8 cellular contexts compared by ENCODE assay signal in the genomic region with DNA sequence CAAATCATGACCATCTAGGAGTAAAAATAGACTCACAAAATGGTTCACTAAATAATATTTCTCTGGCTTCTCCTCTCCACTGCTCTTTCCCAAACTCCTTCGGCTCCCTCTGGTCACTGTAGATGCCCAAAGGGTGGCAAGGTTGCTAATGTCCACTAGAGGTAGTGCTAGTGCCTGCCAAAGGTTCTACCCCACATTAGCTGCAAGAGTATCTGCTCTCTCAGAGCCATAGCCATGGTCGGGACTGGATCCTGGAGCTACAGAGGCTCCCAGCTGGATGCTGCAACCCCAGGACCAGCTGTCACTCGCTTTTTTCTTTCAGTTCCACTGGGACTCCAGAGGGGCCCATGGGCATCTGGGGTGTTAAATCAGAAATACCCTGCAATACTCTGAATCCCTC. TPM values are rescaled to one million over a fixed set of nuclear protein-coding genes. Genes with fewer than 3 reads are reported as not detected.
DNase-seq lines count a peak whose midpoint lies in the region; ATAC-seq, FAIRE-seq and TF ChIP-seq lines count a peak whose summit lies in the region.

No MANE protein-coding gene starts in this region.

- H3K27ac ChIP-seq in A549 (no peak overlapping the region), PC-3 (ENCODE audit: low read length) (no peak overlapping the region), ascending aorta (no peak overlapping the region)

- TF ChIP-seq EP300 in A549 (IDR thresholded peaks at IDR 0.05): no peak

- H3K9ac ChIP-seq in PC-3 (ENCODE audit: low read length): no peak overlapping the region

- H3K9me2 ChIP-seq in PC-3 (replicated peaks; ENCODE audit: low read length): no peaks in the 10 kb centered on the region

- peak; percentile 25 to 48; a peak in 3 of 5 replicates for TF ChIP-seq RAD21 in A549 (conservative IDR thresholded peaks at IDR 0.05 in 1 of 2, IDR thresholded peaks at IDR 0.05 in 1 of 2)

- H3K9me3 ChIP-seq in A549: no peaks in the 10 kb centered on the region
- no peaks in the 10 kb centered on the region for H3K9me3 ChIP-seq in PC-3 (ENCODE audit: low read length)
- no peaks in the 10 kb centered on the region for H3K9me3 ChIP-seq in ascending aorta

- no peaks in the 10 kb centered on the region for H3F3A ChIP-seq in PC-3 (ENCODE audit: low read length, unreplicated experiment)

- 31% methylated on average over 3 of the region's 3 CpGs for WGBS in A549 (ENCODE audit: missing lambda C conversion rate)

- H3K4me1 ChIP-seq in A549 (no peaks in the 10 kb centered on the region), PC-3 (ENCODE audit: insufficient read depth, low read length) (no peaks in the 10 kb centered on the region), ascending aorta (no peaks in the 10 kb centered on the region)

- no peak overlapping the region for H2AFZ ChIP-seq in PC-3 (ENCODE audit: low read length)

- no peaks in the 10 kb centered on the region for H4K20me1 ChIP-seq in PC-3 (ENCODE audit: low read length)

- H3K4me2 ChIP-seq in A549: no peak overlapping the region
- H3K4me2 ChIP-seq in PC-3 (ENCODE audit: low read length): no peak overlapping the region

- intact Hi-C loops in PC-3 (cut with micrococcal nuclease) (loop anchor here (5.0 to 10.0 kb wide), 2 partner anchors 92 to 245 kb away; no protein-coding TSS in a partner anchor), ascending aorta (cut with DNase I) (no loop called here)

- H3K36me3 ChIP-seq in PC-3 (ENCODE audit: low read depth, low read length) (no peaks in the 10 kb centered on the region), ascending aorta (no peaks in the 10 kb centered on the region)

- POLR2A ChIA-PET in A549 (lab: Yijun Ruan, JAX) (no interaction called here), PC-3 (lab: Charles Lee; ENCODE audit: unreplicated experiment) (interaction anchor here (0.5 kb wide), 1 partner anchor 95 kb away, joined by 4 read pairs; the partner anchor contains the start of gene EIF2B5)

- TF ChIP-seq CTCF in A549 (IDR thresholded peaks at IDR 0.05): peak; percentile 37; the same call in 2 of the 3 replicates
- TF ChIP-seq CTCF in GM12873 (IDR thresholded peaks at IDR 0.05; ENCODE audit: insufficient read depth, low read depth, low read length, missing control alignments): peak; percentile 20
- TF ChIP-seq CTCF in PC-3 (conservative IDR thresholded peaks at IDR 0.05; ENCODE audit: low read depth, low read length): peak; percentile 71
- TF ChIP-seq CTCF in ascending aorta (IDR thresholded peaks at IDR 0.05): peak in 1 of 3 experiments; percentile 19

- H3K27me3 ChIP-seq in PC-3 (ENCODE audit: low read length) (no peaks in the 10 kb centered on the region; the same call in 1 of the 2 replicates), ascending aorta (no peaks in the 10 kb centered on the region)

- peak; percentile 95 to 98 for ATAC-seq in A549
- peak; percentile 99 for ATAC-seq in PC-3
- no peak for ATAC-seq in GM21737 (IDR thresholded peaks at IDR 0.05; ENCODE audit: unreplicated experiment)

- no peak for FAIRE-seq in A549 (lab: Jason Lieb, UNC)

- no peak for TF ChIP-seq POLR2A in A549 (IDR thresholded peaks at IDR 0.05; ENCODE audit: low read length)

- CTCF ChIA-PET in A549 (lab: Yijun Ruan, JAX): interaction anchor here (0.9 to 1.3 kb wide), 6 partner anchors 18 to 247 kb away, joined by 3 to 7 read pairs (median 3); partner anchors contain the start of gene EIF2B5
- CTCF ChIA-PET in PC-3 (lab: Charles Lee): interaction anchor here (0.6 to 1.3 kb wide), 4 partner anchors 18 to 689 kb away, joined by 3 to 6 read pairs (median 4); partner anchors contain the start of gene EIF2B5

- DNase-seq in A549 (ENCODE audit: low read depth in 1 of 2, low spot score in 1 of 2) (peak; percentile 34 to 45), PC-3 (peak; percentile 67), fibroblast of peridontal ligament (ENCODE audit: extremely low read depth) (peak; percentile 23), ascending aorta (ENCODE audit: low spot score in 2 of 2) (no peak), T-helper 2 cell (no peak), NCI-H1417 treated with DMSO at 0.1 percent for 48 hours (lab: John Stamatoyannopoulos, UW) (no peak)

- H3K79me2 ChIP-seq in PC-3 (ENCODE audit: low read length): no peaks in the 10 kb centered on the region

- H3K4me3 ChIP-seq in A549 (no peak overlapping the region), PC-3 (ENCODE audit: low read length) (no peak overlapping the region), ascending aorta (no peak overlapping the region)

- BruUV-seq in PC-3 (replicated peaks; lab: Mats Ljungman, UMichigan): no TSS peak

TF ChIP-seq in A549, 52 proteins besides CTCF, POLR2A, EP300 and RAD21:
- TF ChIP-seq REST (IDR thresholded peaks at IDR 0.05): no peak
- TF ChIP-seq SMC3 (IDR thresholded peaks at IDR 0.05): peak; percentile 35; the same call in 1 of the 3 replicates

RNA-seq across cellular contexts. Expression of gene HTR3D, which starts 8.5 kb away (rescaled TPM):
- not detected in 2 replicates for polyA plus RNA-seq in A549 (2011; rRNA removed)
- polyA plus RNA-seq in A549 (2012; cell fraction: cytosol; rRNA removed): not detected in 2 replicates
- not detected in 2 replicates for polyA plus RNA-seq in A549 (2012; cell fraction: nucleus; rRNA removed)
- polyA plus RNA-seq in A549 (2017; fragmentation: RNase III; extraction: RNeasy Plus Mini Kit Qiagen cat#74134 plus additional on column Dnase treatment): not detected in 3 replicates
- not detected in 2 replicates for polyA minus RNA-seq in A549 (2011; rRNA and poly(A)+ RNA removed)
- not detected in 2 replicates for total RNA-seq in PC-3 (2014; rRNA removed)
- not detected for total RNA-seq in ascending aorta

RNA-seq across cellular contexts. Expression of gene HTR3C, which starts 12.8 kb away (rescaled TPM):
- polyA plus RNA-seq in A549 (2011; rRNA removed) (not detected in 2 replicates), A549 (2017; fragmentation: RNase III; extraction: RNeasy Plus Mini Kit Qiagen cat#74134 plus additional on column Dnase treatment) (not detected in 3 replicates)
- not detected in 2 replicates for polyA plus RNA-seq in A549 (2012; cell fraction: cytosol; rRNA removed)
- not detected in 2 replicates for polyA plus RNA-seq in A549 (2012; cell fraction: nucleus; rRNA removed)
- polyA minus RNA-seq in A549 (2011; rRNA and poly(A)+ RNA removed): not detected in 2 replicates
- total RNA-seq in PC-3 (2014; rRNA removed) (not detected in 2 replicates), ascending aorta (not detected)

RNA-seq across cellular contexts. Expression of gene ABCC5, which starts 22.3 kb away (rescaled TPM):
- polyA plus RNA-seq in A549 (2011; rRNA removed): 19.1 and 20.7 TPM in 2 replicates
- polyA plus RNA-seq in A549 (2012; cell fraction: cytosol; rRNA removed): 9.4 and 10.1 TPM in 2 replicates
- polyA plus RNA-seq in A549 (2012; cell fraction: nucleus; rRNA removed): 30.4 and 44.7 TPM in 2 replicates
- 13.3 to 15.5 TPM (median 14.2 TPM) in 3 replicates for polyA plus RNA-seq in A549 (2017; fragmentation: RNase III; extraction: RNeasy Plus Mini Kit Qiagen cat#74134 plus additional on column Dnase treatment)
- 11.5 and 13.9 TPM in 2 replicates for polyA minus RNA-seq in A549 (2011; rRNA and poly(A)+ RNA removed)
- 16.1 and 24.9 TPM in 2 replicates for total RNA-seq in PC-3 (2014; rRNA removed)
- total RNA-seq in ascending aorta: 16.2 TPM

RNA-seq across cellular contexts. Expression of gene HTR3E, which starts 56.9 kb away (rescaled TPM):
- polyA plus RNA-seq in A549 (2011; rRNA removed) (not detected in 2 replicates), A549 (2017; fragmentation: RNase III; extraction: RNeasy Plus Mini Kit Qiagen cat#74134 plus additional on column Dnase treatment) (not detected in 3 replicates)
- polyA plus RNA-seq in A549 (2012; cell fraction: cytosol; rRNA removed): not detected in 2 replicates
- polyA plus RNA-seq in A549 (2012; cell fraction: nucleus; rRNA removed): not detected in 2 replicates
- not detected in 2 replicates for polyA minus RNA-seq in A549 (2011; rRNA and poly(A)+ RNA removed)
- total RNA-seq in PC-3 (2014; rRNA removed) (not detected in 2 replicates), ascending aorta (not detected)

Comparison
In these comparisons a context has a peak if more than half of its experiments do, and no peak if none do; other contexts are left out.
1. DNase-seq: peak in A549 (2 of 2), PC-3 (single experiment) and fibroblast of peridontal ligament (single experiment); none in ascending aorta (0 of 2), T-helper 2 cell (0 of 5) and NCI-H1417 treated with DMSO at 0.1 percent for 48 hours (single experiment).